In genomic region chr21:45975017-45975595, GRCh38 we compare ENCODE assay signal across 8 cellular contexts. TPM values are rescaled to one million over a fixed set of nuclear protein-coding genes. Genes with fewer than 3 reads are reported as not detected.
DNase-seq lines count a peak whose midpoint lies in the region; TF ChIP-seq lines count a peak whose summit lies in the region.

No MANE protein-coding gene starts in this region.

- H3K36me3 ChIP-seq in BLaER1 (no peaks in the 10 kb centered on the region), neuronal stem cell (replicated peaks in 1 of 2; ENCODE audit: control insufficient read depth in 2 of 2, insufficient read depth in 2 of 2, low read length in 2 of 2) (no peaks in the 10 kb centered on the region)

- DNase-seq in RPMI7951 (ENCODE audit: low read depth) = peak; percentile 93
- DNase-seq in glutamatergic neuron = no peak
- DNase-seq in neuronal stem cell (ENCODE audit: low spot score) = no peak
- DNase-seq in activated CD4-positive, alpha-beta T cell treated with anti-CD3 and anti-CD28 coated beads, Interleukin-2, amount 50 U/mL, for 1 hour = no peak
- DNase-seq in cortex of kidney (lab: John Stamatoyannopoulos, UW) = no peak
- DNase-seq in Ammon's horn (ENCODE audit: low spot score) = no peak
- DNase-seq in NCI-H2196 (lab: John Stamatoyannopoulos, UW; ENCODE audit: unreplicated experiment) = no peak

- peaks cover 11% of the 10 kb centered on the region; the same call in 1 of the 2 replicates for H4K20me1 ChIP-seq in BLaER1

- no CpG with 5 or more reads among the region's 30 CpGs for WGBS in neuronal stem cell (ENCODE audit: extremely low coverage in 2 of 2, insufficient read length in 2 of 2, insufficient replicate concordance in 1 of 2), 2 donors

- TF ChIP-seq CTCF in glutamatergic neuron (IDR thresholded peaks at IDR 0.05; ENCODE audit: partially characterized antibody, unreplicated experiment) = no peak

- peaks cover 11% of the 10 kb centered on the region for H3K4me1 Mint-ChIP-seq in glutamatergic neuron (ENCODE audit: low read depth, unreplicated experiment)

- H2AK5ac ChIP-seq in neuronal stem cell (ENCODE audit: low read depth, low read length) = peak overlapping the region; percentile 93

- no peak overlapping the region for H3K23ac ChIP-seq in neuronal stem cell (ENCODE audit: low read depth, low read length, poor library complexity)

- H3K4me2 ChIP-seq in BLaER1 (peak overlapping the region; percentile 97), neuronal stem cell (ENCODE audit: insufficient read depth, low read length, poor library complexity, severe bottlenecking) (peak overlapping the region; percentile 91)

- no peak overlapping the region for H4K8ac ChIP-seq in neuronal stem cell (ENCODE audit: low read depth, low read length)

- H3K27me3 Mint-ChIP-seq in glutamatergic neuron (ENCODE audit: unreplicated experiment) = no peaks in the 10 kb centered on the region

- H3K27me3 ChIP-seq in BLaER1 (peaks cover 66% of the 10 kb centered on the region), neuronal stem cell (ENCODE audit: control insufficient read depth in 3 of 3, insufficient read depth in 3 of 3, low read depth in 1 of 3, low read length in 3 of 3) (peaks cover 0 to 45% (median 14%) of the 10 kb centered on the region in 3 experiments)

- no peak overlapping the region for H3K27ac ChIP-seq in BLaER1
- H3K27ac ChIP-seq in neuronal stem cell (replicated peaks; ENCODE audit: low read length) = no peak overlapping the region

- H3K9ac ChIP-seq in BLaER1 (no peak overlapping the region), neuronal stem cell (ENCODE audit: low read depth, low read length, poor library complexity) (peak overlapping the region; percentile 70)

- peak overlapping the region; percentile 28 for H3K27ac Mint-ChIP-seq in glutamatergic neuron (ENCODE audit: unreplicated experiment)

- H3K18ac ChIP-seq in neuronal stem cell (ENCODE audit: low read length) = peak overlapping the region; percentile 88

- peak overlapping the region; percentile 72 for H2BK120ac ChIP-seq in neuronal stem cell (ENCODE audit: low read depth, low read length)

- no peak overlapping the region for H2BK12ac ChIP-seq in neuronal stem cell (ENCODE audit: low read length)

- H4K91ac ChIP-seq in neuronal stem cell (ENCODE audit: low read depth, low read length, poor library complexity) = no peak overlapping the region

- no peaks in the 10 kb centered on the region for H3K36me3 Mint-ChIP-seq in glutamatergic neuron (ENCODE audit: unreplicated experiment)

- peak overlapping the region; percentile 84 for H2AFZ ChIP-seq in neuronal stem cell (ENCODE audit: low read length)

- peaks cover 62% of the 10 kb centered on the region for H3K4me1 ChIP-seq in BLaER1
- peaks cover 21 to 26% of the 10 kb centered on the region in 2 donors for H3K4me1 ChIP-seq in neuronal stem cell (ENCODE audit: control insufficient read depth in 2 of 2, insufficient read depth in 1 of 2, low read depth in 1 of 2, low read length in 2 of 2)

- H3K79me1 ChIP-seq in neuronal stem cell (ENCODE audit: low read depth, low read length) = no peaks in the 10 kb centered on the region

- H3K4me3 Mint-ChIP-seq in glutamatergic neuron (ENCODE audit: unreplicated experiment) = peak overlapping the region; percentile 67

- H3K14ac ChIP-seq in neuronal stem cell (ENCODE audit: low read length) = peak overlapping the region; percentile 56

- peaks cover 2% of the 10 kb centered on the region for H3K9me3 Mint-ChIP-seq in glutamatergic neuron (ENCODE audit: unreplicated experiment)

- H3K4ac ChIP-seq in neuronal stem cell (ENCODE audit: low read length) = no peak overlapping the region

- H3K4me3 ChIP-seq in BLaER1 (peak overlapping the region; percentile 66; the same call in 1 of the 2 replicates), neuronal stem cell (ENCODE audit: low read length in 2 of 2) (peak overlapping the region in 1 of 2 donors; percentile 43)

- H2BK15ac ChIP-seq in neuronal stem cell (ENCODE audit: low read length) = peak overlapping the region; percentile 99

- peak overlapping the region; percentile 70 for H2BK5ac ChIP-seq in neuronal stem cell (ENCODE audit: low read length)

- H3K9me3 ChIP-seq in BLaER1 (no peaks in the 10 kb centered on the region), neuronal stem cell (replicated peaks in 1 of 2; ENCODE audit: control insufficient read depth in 2 of 2, insufficient read depth in 1 of 2, low read depth in 1 of 2, low read length in 2 of 2) (no peaks in the 10 kb centered on the region)

RNA-seq across cellular contexts. Expression of gene COL6A1, which starts 6.5 kb away (rescaled TPM):
- total RNA-seq in RPMI7951 (2014; rRNA removed; shearing (Covaris generic)) = 760 and 970 TPM in 2 replicates
- total RNA-seq in glutamatergic neuron (ENCODE audit: unreplicated experiment) = 407 TPM
- polyA plus RNA-seq in neuronal stem cell (2013, experiment 1 of 2) = 54.3 TPM
- 53.4 TPM for polyA plus RNA-seq in neuronal stem cell (2013, experiment 2 of 2)
